In genomic region chr11:12200359-12201015, GRCh38 we compare ENCODE assay signal across 9 cellular contexts.
DNase-seq lines count a peak whose midpoint lies in the region; ATAC-seq, FAIRE-seq and TF ChIP-seq lines count a peak whose summit lies in the region.
"Had no signal": no experiment of that assay in that cellular context is flagged by ENCODE, and none has a peak within 500 bp of the region (broad histone marks: within the 10 kb centered on the region; RNA-seq: fewer than 3 reads in every experiment).

No MANE protein-coding gene starts in this region.

- TF ChIP-seq CTCF in ascending aorta (IDR thresholded peaks at IDR 0.05) (no peak), keratinocyte (optimal IDR thresholded peaks at IDR 0.05 in 1 of 3, IDR thresholded peaks at IDR 0.05 in 1 of 3, conservative IDR thresholded peaks at IDR 0.05 in 1 of 3; ENCODE audit: extremely low read depth in 1 of 3, insufficient read depth in 2 of 3, low read length in 3 of 3) (no peak)

- H3K9me3 ChIP-seq in ascending aorta (no peaks in the 10 kb centered on the region), keratinocyte (ENCODE audit: control insufficient read depth, low read depth, low read length) (no peaks in the 10 kb centered on the region), aorta (ENCODE audit: control insufficient read depth, low read length) (no peaks in the 10 kb centered on the region)

- peak overlapping the region; percentile 88 to 94 for H3K27ac ChIP-seq in ascending aorta
- H3K27ac ChIP-seq in keratinocyte (ENCODE audit: control insufficient read depth, insufficient read depth, low read length) = peak overlapping the region; percentile 47
- peak overlapping the region; percentile 95 to 99 for H3K27ac ChIP-seq in aorta (ENCODE audit: low read depth in 1 of 2, low read length in 2 of 2)

- dilution Hi-C loops in keratinocyte (cut with MboI; ENCODE audit: extremely low pct_ligation_motif_present, low sequenced_read_pairs) = no loop called here

- no peak overlapping the region for H3K4me2 ChIP-seq in keratinocyte (ENCODE audit: control insufficient read depth, extremely low read depth, insufficient read depth, low read depth, low read length)

- no peaks in the 10 kb centered on the region for H3K9me1 ChIP-seq in keratinocyte (ENCODE audit: control insufficient read depth, extremely low read depth, insufficient read depth, low read length)

- DNase-seq in stimulated activated CD4-positive, alpha-beta T cell treated with anti-CD3 and anti-CD28 coated beads, Interleukin-1b, Interleukin-23, amount 100 ng/mL, for 48 hours = peak; percentile 37
- DNase-seq in stimulated activated CD4-positive, alpha-beta T cell treated with anti-CD3 and anti-CD28 coated beads, Interleukin-4, amount 100 ng/mL, for 1 hour = no peak
- DNase-seq in ascending aorta (ENCODE audit: low spot score in 2 of 2) (peak in 1 of 2 donors; percentile 88), keratinocyte (ENCODE audit: low read depth, low spot score) (no peak), aorta (peak; percentile 83 to 85), ureter (ENCODE audit: low spot score) (no peak)
- DNase-seq: NK-92 treated with Interleukin-12 subunit alpha and Interleukin-12 subunit beta, amount 100 ng/mL, for 24 hours had no signal

- H3K79me2 ChIP-seq in keratinocyte (ENCODE audit: control insufficient read depth, insufficient read depth, low read length) = peaks cover 83% of the 10 kb centered on the region

- no peak for FAIRE-seq in keratinocyte (lab: Jason Lieb, UNC)

- H3K36me3 ChIP-seq in ascending aorta = peaks cover 23 to 41% of the 10 kb centered on the region in 2 donors
- peaks cover 36 to 72% of the 10 kb centered on the region in 2 experiments for H3K36me3 ChIP-seq in keratinocyte (ENCODE audit: control insufficient read depth in 2 of 2, extremely low read depth in 1 of 2, insufficient read depth in 2 of 2, low read length in 2 of 2)
- H3K36me3 ChIP-seq in aorta (ENCODE audit: control insufficient read depth in 1 of 2, insufficient read depth in 2 of 2, low read length in 1 of 2) = peaks cover 0 to 12% of the 10 kb centered on the region in 2 donors

- intact Hi-C loops in ascending aorta (cut with DNase I) = loop anchor here (2.0 kb wide), 1 partner anchor 32 kb away; no protein-coding TSS in a partner anchor
- intact Hi-C loops in aorta (cut with DNase I) = loop anchor here in 1 of 2 donors (5.0 kb wide), 1 partner anchor 38 kb away; no protein-coding TSS in a partner anchor

- H3K9ac ChIP-seq in keratinocyte (ENCODE audit: control insufficient read depth, extremely low read depth, insufficient read depth, low read length) = peak overlapping the region; percentile 16

- peaks cover 33 to 65% of the 10 kb centered on the region in 2 donors for H3K4me1 ChIP-seq in ascending aorta
- peaks cover 30% of the 10 kb centered on the region for H3K4me1 ChIP-seq in keratinocyte (ENCODE audit: control insufficient read depth, extremely low read depth, insufficient read depth, low read length)
- H3K4me1 ChIP-seq in aorta (ENCODE audit: control insufficient read depth in 1 of 2, insufficient read depth in 2 of 2, low read length in 2 of 2) = peaks cover 9 to 11% of the 10 kb centered on the region in 2 donors

- H3K27me3 ChIP-seq in ascending aorta (no peaks in the 10 kb centered on the region), keratinocyte (ENCODE audit: control insufficient read depth, extremely low read depth, insufficient read depth, low read length) (no peaks in the 10 kb centered on the region), aorta (ENCODE audit: control insufficient read depth in 1 of 2, insufficient read depth in 2 of 2, low read length in 1 of 2) (no peaks in the 10 kb centered on the region)

- H3K4me3 ChIP-seq in ascending aorta (no peak overlapping the region), keratinocyte (ENCODE audit: control insufficient read depth in 2 of 3, extremely low read depth in 1 of 3, insufficient read depth in 2 of 3, low read depth in 1 of 3, low read length in 3 of 3) (no peak overlapping the region), aorta (ENCODE audit: low read length in 2 of 2) (no peak overlapping the region)

- WGBS in aorta, 2 donors = 1 to 4% methylated on average over 12 of the region's 12 CpGs

- ATAC-seq in aorta (ENCODE audit: low FRiP score) (no peak), HG03521 (IDR thresholded peaks at IDR 0.05; ENCODE audit: unreplicated experiment) (no peak), GM18867 (IDR thresholded peaks at IDR 0.05; ENCODE audit: unreplicated experiment) (no peak)

- no peak overlapping the region for H2AFZ ChIP-seq in keratinocyte (ENCODE audit: control insufficient read depth, low read length)

- no peaks in the 10 kb centered on the region for H4K20me1 ChIP-seq in keratinocyte (ENCODE audit: control insufficient read depth, extremely low read depth, insufficient read depth, low read length)

Comparison
In these comparisons a context has a peak if more than half of its experiments do, and no peak if none do; other contexts are left out.
1. DNase-seq: peak in stimulated activated CD4-positive, alpha-beta T cell treated with anti-CD3 and anti-CD28 coated beads, Interleukin-1b, Interleukin-23, amount 100 ng/mL, for 48 hours (single experiment) and aorta (2 of 2); none in stimulated activated CD4-positive, alpha-beta T cell treated with anti-CD3 and anti-CD28 coated beads, Interleukin-4, amount 100 ng/mL, for 1 hour (single experiment), keratinocyte (single experiment) and ureter (single experiment).
2. H3K27ac ChIP-seq: peak in every context shown above with its lines; median percentile 97 in aorta; 91 in ascending aorta; 47 in keratinocyte.